Comparison of ENCODE assay signal across 28 cellular contexts in the genomic region with DNA sequence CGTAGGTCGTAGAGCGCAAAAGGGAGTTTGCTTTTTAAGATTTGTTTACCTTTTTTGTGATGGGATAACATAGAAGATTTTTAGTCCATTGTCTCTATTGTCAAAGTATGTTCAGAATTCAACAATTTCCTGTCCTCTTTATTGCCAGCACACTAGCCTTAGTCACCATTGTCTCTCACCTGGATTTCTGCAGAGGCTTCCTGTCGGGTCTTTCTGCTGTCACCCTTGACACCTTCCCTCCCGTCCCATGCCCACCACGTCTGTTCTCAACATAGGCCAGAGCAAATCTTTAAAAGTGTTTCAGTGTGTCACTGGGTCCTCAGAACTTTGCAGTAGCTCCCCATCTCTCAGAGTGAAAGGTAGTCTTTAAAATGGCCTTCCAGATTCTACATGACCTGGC.
"Had no signal": no experiment of that assay in that cellular context is flagged by ENCODE, and none has a peak within 500 bp of the region (broad histone marks: within the 10 kb centered on the region; RNA-seq: fewer than 3 reads in every experiment).

No MANE protein-coding gene starts in this region.

- H3K9me3 Mint-ChIP-seq: dendritic cell treated with granulocyte-macrophage colony-stimulating factor and Interleukin-4, amounts not matched to agents 40 ng/mL and 50 ng/mL, for 4 days; memory B cell; mesothelial cell of epicardium; natural killer cell treated with Interleukin-12 subunit alpha and Interleukin-12 subunit beta and Interleukin-15 and Interleukin-18, amount 100 ng/mL, for 72 hours; neural crest cell; stimulated activated naive B cell treated with anti-CD40 and anti-IgM and Interleukin-4, amounts not matched to agents 10 μg/mL and 1 μg/mL and 100 μg/mL, for 72 hours; stimulated activated naive CD8-positive, alpha-beta T cell treated with anti-CD3 and anti-CD28 coated beads, Interleukin-15, Interleukin-2, amounts not matched to agents 100 ng/mL and 50 ng/mL, for 24 hours had no signal

- H3K27ac Mint-ChIP-seq: dendritic cell treated with granulocyte-macrophage colony-stimulating factor and Interleukin-4, amounts not matched to agents 40 ng/mL and 50 ng/mL, for 4 days; immature natural killer cell; memory B cell; mesothelial cell of epicardium; naive B cell; natural killer cell treated with Interleukin-12 subunit alpha and Interleukin-12 subunit beta and Interleukin-15 and Interleukin-18, amount 100 ng/mL, for 72 hours; progenitor cell of endocrine pancreas; stimulated activated naive B cell treated with anti-CD40 and anti-IgM and Interleukin-4, amounts not matched to agents 10 μg/mL and 1 μg/mL and 100 μg/mL, for 72 hours; stimulated activated naive CD8-positive, alpha-beta T cell treated with anti-CD3 and anti-CD28 coated beads, Interleukin-15, Interleukin-2, amounts not matched to agents 100 ng/mL and 50 ng/mL, for 24 hours had no signal

- H3K9me3 ChIP-seq: colonic mucosa, lower lobe of right lung, mucosa of descending colon, neutrophil, right lobe of liver, thoracic aorta, tibial nerve, upper lobe of right lung, vagina had no signal

- H3K4me3 Mint-ChIP-seq: dendritic cell treated with granulocyte-macrophage colony-stimulating factor and Interleukin-4, amounts not matched to agents 40 ng/mL and 50 ng/mL, for 4 days; immature natural killer cell; memory B cell; mesothelial cell of epicardium; naive B cell; natural killer cell treated with Interleukin-12 subunit alpha and Interleukin-12 subunit beta and Interleukin-15 and Interleukin-18, amount 100 ng/mL, for 72 hours; neural crest cell; stimulated activated naive B cell treated with anti-CD40 and anti-IgM and Interleukin-4, amounts not matched to agents 10 μg/mL and 1 μg/mL and 100 μg/mL, for 72 hours; stimulated activated naive CD8-positive, alpha-beta T cell treated with anti-CD3 and anti-CD28 coated beads, Interleukin-15, Interleukin-2, amounts not matched to agents 100 ng/mL and 50 ng/mL, for 24 hours had no signal

- H3K36me3 Mint-ChIP-seq: immature natural killer cell; memory B cell; naive B cell; natural killer cell treated with Interleukin-12 subunit alpha and Interleukin-12 subunit beta and Interleukin-15 and Interleukin-18, amount 100 ng/mL, for 72 hours; stimulated activated naive B cell treated with anti-CD40 and anti-IgM and Interleukin-4, amounts not matched to agents 10 μg/mL and 1 μg/mL and 100 μg/mL, for 72 hours had no signal

- H3K27me3 ChIP-seq: colonic mucosa, neutrophil, right lobe of liver, tibial nerve, upper lobe of right lung, vagina had no signal

- H3K9ac ChIP-seq: parathyroid adenoma had no signal

- H3K4me1 ChIP-seq: colonic mucosa, lower lobe of right lung, parathyroid adenoma, right lobe of liver, tibial nerve, upper lobe of right lung, vagina had no signal

- H3K4me1 Mint-ChIP-seq: immature natural killer cell; memory B cell; naive B cell; stimulated activated naive B cell treated with anti-CD40 and anti-IgM and Interleukin-4, amounts not matched to agents 10 μg/mL and 1 μg/mL and 100 μg/mL, for 72 hours had no signal

- H2AFZ ChIP-seq: parathyroid adenoma had no signal

- H3K27me3 Mint-ChIP-seq: dendritic cell treated with granulocyte-macrophage colony-stimulating factor and Interleukin-4, amounts not matched to agents 40 ng/mL and 50 ng/mL, for 4 days; progenitor cell of endocrine pancreas had no signal

- H3K36me3 ChIP-seq: colonic mucosa, lower lobe of right lung, neutrophil, right lobe of liver, thoracic aorta, tibial nerve, upper lobe of right lung, vagina had no signal

- DNase-seq: colonic mucosa; effector memory CD4-positive, alpha-beta T cell; hypothalamus; immature natural killer cell; islet precursor cell; kidney glomerular epithelial cell; left ventricle myocardium superior; lower lobe of right lung; mucosa of descending colon; naive B cell; right lobe of liver; small intestine; stimulated activated CD4-positive, alpha-beta T cell treated with anti-CD3 and anti-CD28 coated beads, Interleukin-15, amount 100 ng/mL, for 24 hours; stimulated activated CD4-positive, alpha-beta T cell treated with anti-CD3 and anti-CD28 coated beads, Interleukin-2, amount 100 ng/mL, for 48 hours; stimulated activated naive B cell treated with anti-CD40 and anti-IgM and Interleukin-4, amounts not matched to agents 10 μg/mL and 1 μg/mL and 100 μg/mL, for 72 hours; upper lobe of right lung had no signal

- ATAC-seq: left ventricle myocardium superior; lower lobe of right lung; mucosa of descending colon; natural killer cell treated with Interleukin-12 subunit alpha and Interleukin-12 subunit beta and Interleukin-15 and Interleukin-18, amount 100 ng/mL, for 72 hours; right lobe of liver; stimulated activated naive B cell treated with anti-CD40 and anti-IgM and Interleukin-4, amounts not matched to agents 10 μg/mL and 1 μg/mL and 100 μg/mL, for 72 hours; upper lobe of right lung had no signal

- H3K27ac ChIP-seq: colonic mucosa, lower lobe of right lung, neutrophil, parathyroid adenoma, right lobe of liver, thoracic aorta, tibial nerve, upper lobe of right lung, vagina had no signal

- H3K4me3 ChIP-seq: colonic mucosa, lower lobe of right lung, mucosa of descending colon, right lobe of liver, thoracic aorta, tibial nerve, upper lobe of right lung, vagina had no signal

- H3K79me2 ChIP-seq: parathyroid adenoma had no signal
